Comparison of ENCODE assay signal across 8 cellular contexts in the genomic region with DNA sequence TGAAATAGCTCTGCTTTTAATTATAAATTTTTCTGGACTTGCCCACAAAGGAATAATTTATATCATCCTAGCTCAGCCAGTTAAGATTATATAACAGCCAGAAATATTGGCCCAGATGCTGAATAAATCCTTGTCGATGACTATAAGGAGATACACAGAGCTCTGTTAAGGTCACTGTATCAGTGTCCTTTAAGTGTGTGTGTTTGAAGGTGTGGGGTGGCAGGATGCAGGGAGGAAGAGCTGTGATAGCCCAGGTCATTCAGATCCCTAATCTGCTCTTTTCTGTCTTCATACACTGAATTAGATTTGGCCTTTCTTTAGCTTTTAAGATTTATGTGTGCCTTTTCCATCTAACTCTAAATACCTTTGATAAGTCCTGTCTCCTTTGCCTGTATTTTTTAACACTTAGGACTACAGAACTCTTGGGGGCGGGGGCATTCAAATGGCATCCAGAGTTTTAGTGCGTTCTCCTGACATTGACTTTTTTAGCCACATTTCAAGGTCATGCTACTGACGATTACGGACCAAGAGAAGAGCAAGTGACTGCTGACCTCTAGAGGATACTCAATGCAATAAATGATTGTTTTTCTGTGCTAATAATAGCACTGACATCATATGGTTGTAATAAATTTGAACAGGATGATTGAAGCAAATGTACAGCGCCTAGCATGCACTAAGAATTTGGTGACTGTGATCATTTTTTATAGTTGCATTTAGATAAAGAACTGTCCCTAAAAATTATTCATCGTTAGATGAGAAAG.
DNase-seq lines count a peak whose midpoint lies in the region; ATAC-seq and TF ChIP-seq lines count a peak whose summit lies in the region.

No MANE protein-coding gene starts in this region.

- no peak overlapping the region for H3K4me2 ChIP-seq in Loucy (ENCODE audit: low read depth, low read length, poor library complexity, severe bottlenecking)

- TF ChIP-seq POLR2A in thyroid gland (IDR thresholded peaks at IDR 0.05) = no peak

- no peak overlapping the region for H3K27ac Mint-ChIP-seq in stimulated activated naive CD8-positive, alpha-beta T cell treated with anti-CD3 and anti-CD28 coated beads, Interleukin-15, amount 100 ng/mL, for 72 hours

- H3F3A ChIP-seq in Loucy (ENCODE audit: low read depth) = no peaks in the 10 kb centered on the region

- H4K20me1 ChIP-seq in Loucy (ENCODE audit: insufficient read depth, low read length, poor library complexity, severe bottlenecking) = no peaks in the 10 kb centered on the region

- H2AFZ ChIP-seq in Loucy (ENCODE audit: low read length) = no peak overlapping the region; the same call in 1 of the 2 replicates

- no peak overlapping the region for H3K4me3 ChIP-seq in Loucy (ENCODE audit: low read length, poor library complexity, severe bottlenecking)
- H3K4me3 ChIP-seq in adipocyte (ENCODE audit: low read length) = peak overlapping the region; percentile 48
- H3K4me3 ChIP-seq in thyroid gland (replicated peaks in 1 of 3) = no peak overlapping the region

- no peaks in the 10 kb centered on the region for H3K9me3 Mint-ChIP-seq in stimulated activated naive CD8-positive, alpha-beta T cell treated with anti-CD3 and anti-CD28 coated beads, Interleukin-15, amount 100 ng/mL, for 72 hours
- H3K9me3 Mint-ChIP-seq in activated T-cell treated with anti-CD3 and anti-CD28 coated beads, Interleukin-2, amount 50 U/mL, for 4 hours = peaks cover 3% of the 10 kb centered on the region

- H3K4me1 ChIP-seq in Loucy (ENCODE audit: insufficient read depth, low read length, poor library complexity, severe bottlenecking) (no peaks in the 10 kb centered on the region), adipocyte (ENCODE audit: control insufficient read depth, insufficient read depth, low read length) (peaks cover 18% of the 10 kb centered on the region), thyroid gland (peaks cover 3 to 8% of the 10 kb centered on the region in 2 donors)

- H3K36me3 Mint-ChIP-seq in activated T-cell treated with anti-CD3 and anti-CD28 coated beads, Interleukin-2, amount 50 U/mL, for 4 hours (ENCODE audit: insufficient read depth) = no peaks in the 10 kb centered on the region

- WGBS in thyroid gland, 2 donors = 25 to 27% methylated on average over 7 of the region's 7 CpGs

- TF ChIP-seq CTCF in GM12872 (IDR thresholded peaks at IDR 0.05; ENCODE audit: insufficient read depth, low read depth, low read length) (peak; percentile 57; the same call in 2 of the 3 replicates), Loucy (conservative IDR thresholded peaks at IDR 0.05; ENCODE audit: low read length) (peak; percentile 65), thyroid gland (IDR thresholded peaks at IDR 0.05) (peak in 5 of 6 experiments; percentile 15 to 90 (median 62))

- no peak for ATAC-seq in stimulated activated naive CD8-positive, alpha-beta T cell treated with anti-CD3 and anti-CD28 coated beads, Interleukin-15, amount 100 ng/mL, for 72 hours
- ATAC-seq in activated T-cell treated with anti-CD3 and anti-CD28 coated beads, Interleukin-2, amount 50 U/mL, for 4 hours = no peak

- peak overlapping the region; percentile 70 to 85 (median 82) for H3K27ac ChIP-seq in thyroid gland

- peak; percentile 28 for DNase-seq in H4 (ENCODE audit: low spot score)
- DNase-seq in adipocyte (ENCODE audit: low read depth) = peak; percentile 69
- peak; percentile 22 for DNase-seq in iPS DF 4.7 (ENCODE audit: extremely low read depth, low spot score)
- DNase-seq in thyroid gland = peak in 1 of 2 donors; percentile 35
- no peak for DNase-seq in stimulated activated naive CD8-positive, alpha-beta T cell treated with anti-CD3 and anti-CD28 coated beads, Interleukin-15, amount 100 ng/mL, for 72 hours
- no peak for DNase-seq in activated T-cell treated with anti-CD3 and anti-CD28 coated beads, Interleukin-2, amount 50 U/mL, for 4 hours

- intact Hi-C loops in thyroid gland (cut with DNase I) = no loop called here

- no peak overlapping the region for H3K4me3 Mint-ChIP-seq in stimulated activated naive CD8-positive, alpha-beta T cell treated with anti-CD3 and anti-CD28 coated beads, Interleukin-15, amount 100 ng/mL, for 72 hours
- H3K4me3 Mint-ChIP-seq in activated T-cell treated with anti-CD3 and anti-CD28 coated beads, Interleukin-2, amount 50 U/mL, for 4 hours = no peak overlapping the region

- H3K27me3 ChIP-seq in Loucy (ENCODE audit: insufficient read depth, low read length, poor library complexity, severe bottlenecking) (no peaks in the 10 kb centered on the region), adipocyte (replicated peaks; ENCODE audit: control insufficient read depth, insufficient read depth, low read length) (no peaks in the 10 kb centered on the region), thyroid gland (no peaks in the 10 kb centered on the region)

- no peaks in the 10 kb centered on the region for H3K27me3 Mint-ChIP-seq in stimulated activated naive CD8-positive, alpha-beta T cell treated with anti-CD3 and anti-CD28 coated beads, Interleukin-15, amount 100 ng/mL, for 72 hours
- no peaks in the 10 kb centered on the region for H3K27me3 Mint-ChIP-seq in activated T-cell treated with anti-CD3 and anti-CD28 coated beads, Interleukin-2, amount 50 U/mL, for 4 hours (ENCODE audit: low read depth)

- no peak overlapping the region for H3K9ac ChIP-seq in Loucy (ENCODE audit: low read depth, low read length, poor library complexity, severe bottlenecking)
- peak overlapping the region; percentile 53 for H3K9ac ChIP-seq in adipocyte (ENCODE audit: low read length)

- H3K36me3 ChIP-seq in Loucy (ENCODE audit: insufficient read depth, low read length) (no peaks in the 10 kb centered on the region), adipocyte (ENCODE audit: control insufficient read depth, insufficient read depth, low read length, severe bottlenecking) (no peaks in the 10 kb centered on the region), thyroid gland (no peaks in the 10 kb centered on the region)

- H3K9me2 ChIP-seq in Loucy (replicated peaks; ENCODE audit: low read depth, low read length) = no peaks in the 10 kb centered on the region

- no peaks in the 10 kb centered on the region for H3K4me1 Mint-ChIP-seq in stimulated activated naive CD8-positive, alpha-beta T cell treated with anti-CD3 and anti-CD28 coated beads, Interleukin-15, amount 100 ng/mL, for 72 hours
- H3K4me1 Mint-ChIP-seq in activated T-cell treated with anti-CD3 and anti-CD28 coated beads, Interleukin-2, amount 50 U/mL, for 4 hours (ENCODE audit: low read depth) = no peaks in the 10 kb centered on the region

- H3K79me2 ChIP-seq in Loucy (ENCODE audit: insufficient read depth, low read length) = no peaks in the 10 kb centered on the region

- H3K9me3 ChIP-seq in Loucy (ENCODE audit: insufficient read depth, low read depth, low read length) (no peaks in the 10 kb centered on the region), adipocyte (ENCODE audit: control insufficient read depth, low read length) (no peaks in the 10 kb centered on the region), thyroid gland (no peaks in the 10 kb centered on the region)

Comparison
In these comparisons a context has a peak if more than half of its experiments do, and no peak if none do; other contexts are left out.
1. DNase-seq: peak in H4 (single experiment), adipocyte (single experiment) and iPS DF 4.7 (single experiment); none in stimulated activated naive CD8-positive, alpha-beta T cell treated with anti-CD3 and anti-CD28 coated beads, Interleukin-15, amount 100 ng/mL, for 72 hours (0 of 2) and activated T-cell treated with anti-CD3 and anti-CD28 coated beads, Interleukin-2, amount 50 U/mL, for 4 hours (single experiment).
2. Peak in every context shown above with its lines, with median percentiles within 50 percentile points of each other: CTCF ChIP-seq.